ENCODE assay signal across 29 cellular contexts in genomic region chr5:29504411-29504810, GRCh38.
"Had no signal": no experiment of that assay in that cellular context is flagged by ENCODE, and none has a peak within 500 bp of the region (broad histone marks: within the 10 kb centered on the region; RNA-seq: fewer than 3 reads in every experiment).

No MANE protein-coding gene starts in this region.

- H3K27ac Mint-ChIP-seq: dendritic cell treated with granulocyte-macrophage colony-stimulating factor and Interleukin-4, amounts not matched to agents 40 ng/mL and 50 ng/mL, for 4 days; effector memory CD8-positive, alpha-beta T cell; endodermal cell had no signal

- H3K27me3 Mint-ChIP-seq: dendritic cell treated with granulocyte-macrophage colony-stimulating factor and Interleukin-4, amounts not matched to agents 40 ng/mL and 50 ng/mL, for 4 days; effector memory CD8-positive, alpha-beta T cell had no signal

- H3K27ac ChIP-seq: colonic mucosa, coronary artery, dorsolateral prefrontal cortex, epithelial cell of prostate, esophagus muscularis mucosa, esophagus squamous epithelium, foreskin keratinocyte, gastrocnemius medialis, gastroesophageal sphincter, heart left ventricle, heart right ventricle had no signal

- H3K4me3 Mint-ChIP-seq: dendritic cell treated with granulocyte-macrophage colony-stimulating factor and Interleukin-4, amounts not matched to agents 40 ng/mL and 50 ng/mL, for 4 days; effector memory CD8-positive, alpha-beta T cell; endodermal cell had no signal

- H3K36me3 ChIP-seq: colonic mucosa, esophagus muscularis mucosa, esophagus squamous epithelium, gastrocnemius medialis, gastroesophageal sphincter, heart left ventricle, heart right ventricle had no signal

- H3K27me3 ChIP-seq: colonic mucosa, dorsolateral prefrontal cortex, esophagus muscularis mucosa, esophagus squamous epithelium, foreskin keratinocyte, gastrocnemius medialis, gastroesophageal sphincter, heart left ventricle, heart right ventricle had no signal

- ATAC-seq: effector memory CD8-positive, alpha-beta T cell; esophagus mucosa; foreskin keratinocyte; gastrocnemius medialis; gastroesophageal sphincter; heart left ventricle; heart right ventricle had no signal

- H3K4me1 ChIP-seq: colonic mucosa, esophagus muscularis mucosa, esophagus squamous epithelium, foreskin keratinocyte, gastrocnemius medialis, gastroesophageal sphincter, heart left ventricle, heart right ventricle had no signal

- DNase-seq: colonic mucosa; cortex of kidney; dermis blood vessel endothelial cell; dorsolateral prefrontal cortex; effector CD4-positive, alpha-beta T cell; effector CD8-positive, alpha-beta T cell; effector memory CD4-positive, alpha-beta T cell; effector memory CD8-positive, alpha-beta T cell; endodermal cell; erythroblast; esophagus squamous epithelium; foreskin fibroblast; foreskin keratinocyte; foreskin melanocyte; gastrocnemius medialis; glutamatergic neuron; head of caudate nucleus; heart left ventricle; heart right ventricle had no signal

- FAIRE-seq: colon, endometrium, endothelial cell of umbilical vein, frontal cortex had no signal

- H3K9me3 Mint-ChIP-seq: endodermal cell had no signal

- H3K4me3 ChIP-seq: colonic mucosa, coronary artery, dorsolateral prefrontal cortex, esophagus muscularis mucosa, esophagus squamous epithelium, gastrocnemius medialis, gastroesophageal sphincter, heart left ventricle, heart right ventricle had no signal

- H3K9me3 ChIP-seq: colonic mucosa, esophagus muscularis mucosa, gastrocnemius medialis, gastroesophageal sphincter had no signal
